In genomic region chr12:92593734-92594402, GRCh38 we compare ENCODE assay signal across 8 cellular contexts.
DNase-seq lines count a peak whose midpoint lies in the region; ATAC-seq and TF ChIP-seq lines count a peak whose summit lies in the region.

No MANE protein-coding gene starts in this region.

- intact Hi-C loops in CD14-positive monocyte (cut with micrococcal nuclease) = loop anchor here (5.0 to 10.0 kb wide), 6 partner anchors 53 to 719 kb away; partner anchors contain the start of gene BTG1 (in 1 of the 2)

- ATAC-seq in GM21390 (IDR thresholded peaks at IDR 0.05; ENCODE audit: unreplicated experiment) = peak; percentile 100
- peak; percentile 90 to 92 for ATAC-seq in activated CD4-positive, CD25-positive, alpha-beta regulatory T cell treated with anti-CD3 and anti-CD28 coated beads, Interleukin-2, amount 50 U/mL, for 24 hours
- ATAC-seq in central memory CD8-positive, alpha-beta T cell (replicated peaks; ENCODE audit: extremely low read depth, poor library complexity, severe bottlenecking) = peak; percentile 96
- peak; percentile 90 to 92 for ATAC-seq in naive thymus-derived CD8-positive, alpha-beta T cell

- peaks cover 0 to 8% (median 2%) of the 10 kb centered on the region in 3 donors for H3K27me3 Mint-ChIP-seq in CD14-positive monocyte (ENCODE audit: low read depth in 3 of 3)
- no peaks in the 10 kb centered on the region for H3K27me3 Mint-ChIP-seq in central memory CD8-positive, alpha-beta T cell
- H3K27me3 Mint-ChIP-seq in naive thymus-derived CD8-positive, alpha-beta T cell = no peaks in the 10 kb centered on the region

- peaks cover 29% of the 10 kb centered on the region for H3K4me1 Mint-ChIP-seq in CD14-positive monocyte
- H3K4me1 Mint-ChIP-seq in central memory CD8-positive, alpha-beta T cell = peaks cover 34% of the 10 kb centered on the region
- H3K4me1 Mint-ChIP-seq in naive thymus-derived CD8-positive, alpha-beta T cell = peaks cover 19 to 63% (median 31%) of the 10 kb centered on the region in 4 donors

- H3K9me3 Mint-ChIP-seq in CD14-positive monocyte = peaks cover 0 to 3% (median 2%) of the 10 kb centered on the region in 7 donors
- peaks cover 5% of the 10 kb centered on the region for H3K9me3 Mint-ChIP-seq in central memory CD8-positive, alpha-beta T cell
- H3K9me3 Mint-ChIP-seq in naive thymus-derived CD8-positive, alpha-beta T cell = peaks cover 0 to 16% (median 1%) of the 10 kb centered on the region in 9 donors

- H3K4me3 Mint-ChIP-seq in CD14-positive monocyte = peak overlapping the region; percentile 26 to 66
- peak overlapping the region; percentile 19 for H3K4me3 Mint-ChIP-seq in central memory CD8-positive, alpha-beta T cell
- peak overlapping the region; percentile 19 to 89 (median 64) for H3K4me3 Mint-ChIP-seq in naive thymus-derived CD8-positive, alpha-beta T cell

- TF ChIP-seq CTCF in CD14-positive monocyte (IDR thresholded peaks at IDR 0.05) = no peak

- H3K27ac Mint-ChIP-seq in CD14-positive monocyte = peak overlapping the region; percentile 78 to 96 (median 94)
- H3K27ac Mint-ChIP-seq in central memory CD8-positive, alpha-beta T cell (ENCODE audit: low read depth) = peak overlapping the region; percentile 98
- peak overlapping the region; percentile 96 to 100 (median 99) for H3K27ac Mint-ChIP-seq in naive thymus-derived CD8-positive, alpha-beta T cell

- peaks cover 0 to 3% of the 10 kb centered on the region in 2 donors for H3K36me3 Mint-ChIP-seq in CD14-positive monocyte
- H3K36me3 Mint-ChIP-seq in central memory CD8-positive, alpha-beta T cell (ENCODE audit: insufficient read depth) = peaks cover 14% of the 10 kb centered on the region
- peaks cover 0 to 6% (median 0%) of the 10 kb centered on the region in 3 donors for H3K36me3 Mint-ChIP-seq in naive thymus-derived CD8-positive, alpha-beta T cell

- peak; percentile 94 for DNase-seq in CD14-positive monocyte (ENCODE audit: low spot score)
- peak; percentile 98 for DNase-seq in HT1080 (ENCODE audit: low read depth)
- peak; percentile 55 to 87 for DNase-seq in central memory CD8-positive, alpha-beta T cell (ENCODE audit: low spot score in 2 of 2)
- peak; percentile 53 to 93 (median 84) for DNase-seq in naive thymus-derived CD8-positive, alpha-beta T cell
- peak; percentile 68 for DNase-seq in stromal cell of bone marrow (ENCODE audit: low read depth)
- no peak for DNase-seq in NCI-H1930 (lab: John Stamatoyannopoulos, UW)

- POLR2A ChIA-PET in naive thymus-derived CD8-positive, alpha-beta T cell (lab: Charles Lee) = interaction anchor here (0.6 to 1.9 kb wide), 4 partner anchors 194 to 1212 kb away, joined by 3 to 11 read pairs (median 4); partner anchors contain the start of gene BTG1

Comparison
In these comparisons a context has a peak if more than half of its experiments do, and no peak if none do; other contexts are left out.
1. DNase-seq: peak in CD14-positive monocyte (single experiment), HT1080 (single experiment), central memory CD8-positive, alpha-beta T cell (2 of 2), naive thymus-derived CD8-positive, alpha-beta T cell (10 of 10) and stromal cell of bone marrow (single experiment); none in NCI-H1930 (0 of 2).
2. Peak in every context shown above with its lines, with median percentiles within 50 percentile points of each other: H3K27ac Mint-ChIP-seq, H3K4me3 Mint-ChIP-seq and ATAC-seq.